9 cellular contexts compared by ENCODE assay signal in the genomic region with DNA sequence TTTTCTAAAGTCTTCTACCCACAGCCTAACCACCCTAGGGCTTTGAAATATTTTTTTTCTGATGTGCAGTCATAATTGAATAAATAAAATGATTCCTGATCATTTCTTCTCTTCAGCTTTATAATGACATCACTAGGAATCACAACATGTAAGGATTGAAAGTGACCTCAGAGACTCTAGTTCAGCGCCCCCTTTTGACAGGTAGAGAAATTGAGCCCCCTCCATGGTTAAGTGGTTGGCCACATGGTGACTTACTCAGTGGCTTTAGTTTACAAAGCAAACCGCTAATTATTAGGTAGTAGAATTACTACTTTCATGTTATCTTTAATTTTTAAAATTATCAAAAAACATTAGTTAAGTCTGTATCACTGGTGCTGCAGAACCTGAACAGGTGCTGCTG. TPM values are rescaled to one million over a fixed set of nuclear protein-coding genes. Genes with fewer than 3 reads are reported as not detected.
DNase-seq lines count a peak whose midpoint lies in the region; ATAC-seq and TF ChIP-seq lines count a peak whose summit lies in the region.
"Had no signal": no experiment of that assay in that cellular context is flagged by ENCODE, and none has a peak within 500 bp of the region (broad histone marks: within the 10 kb centered on the region; RNA-seq: fewer than 3 reads in every experiment).

No MANE protein-coding gene starts in this region.

- CTCF ChIA-PET in WTC11 (lab: Charles Lee): interaction anchor here (0.6 to 2.9 kb wide), 14 partner anchors 8 to 144 kb away, joined by 3 to 41 read pairs (median 3); a partner anchor contains a TSS
- CTCF ChIA-PET in activated CD8-positive, alpha-beta memory T cell treated with anti-CD3 and anti-CD28 coated beads, Interleukin-2, amount 10 ng/mL, durations not matched to agents 7 days and 5 days (lab: Charles Lee): interaction anchor here (0.8 to 6.0 kb wide), 8 partner anchors 13 to 143 kb away, joined by 3 to 85 read pairs (median 13); a partner anchor contains a TSS

- H3K4me1 Mint-ChIP-seq in WTC11: peaks cover 26% of the 10 kb centered on the region
- H3K4me1 Mint-ChIP-seq in T-helper 17 cell: no peaks in the 10 kb centered on the region
- no peaks in the 10 kb centered on the region for H3K4me1 Mint-ChIP-seq in activated CD8-positive, alpha-beta memory T cell treated with anti-CD3 and anti-CD28 coated beads, Interleukin-2, amount 10 ng/mL, durations not matched to agents 7 days and 5 days

- H3K36me3 ChIP-seq in mucosa of descending colon (ENCODE audit: low read depth): no peaks in the 10 kb centered on the region

- H3K9me3 ChIP-seq in mucosa of descending colon (no peaks in the 10 kb centered on the region), T-helper 17 cell (ENCODE audit: control insufficient read depth, low read length, poor library complexity, severe bottlenecking) (no peaks in the 10 kb centered on the region)

- TF ChIP-seq CTCF in WTC11 (IDR thresholded peaks at IDR 0.05): 0 out of 2 replicates have a peak, but pooled peaks have one; percentile 21
- no peak for TF ChIP-seq CTCF in mucosa of descending colon (IDR thresholded peaks at IDR 0.05)

- no peaks in the 10 kb centered on the region for H3K4me1 ChIP-seq in mucosa of descending colon (ENCODE audit: low read depth)

- POLR2A ChIA-PET in WTC11 (lab: Charles Lee): no interaction called here

- H3K4me3 ChIP-seq in mucosa of descending colon: no peak overlapping the region

- no peaks in the 10 kb centered on the region for H3K36me3 Mint-ChIP-seq in WTC11
- H3K36me3 Mint-ChIP-seq in T-helper 17 cell (ENCODE audit: low read depth): no peaks in the 10 kb centered on the region
- no peaks in the 10 kb centered on the region for H3K36me3 Mint-ChIP-seq in activated CD8-positive, alpha-beta memory T cell treated with anti-CD3 and anti-CD28 coated beads, Interleukin-2, amount 10 ng/mL, durations not matched to agents 7 days and 5 days
- H3K36me3 Mint-ChIP-seq: memory B cell had no signal

- H3K27me3 Mint-ChIP-seq in WTC11 (ENCODE audit: low read depth) (no peaks in the 10 kb centered on the region), T-helper 17 cell (peaks cover 17% of the 10 kb centered on the region)
- peaks cover 2% of the 10 kb centered on the region for H3K27me3 Mint-ChIP-seq in activated CD8-positive, alpha-beta memory T cell treated with anti-CD3 and anti-CD28 coated beads, Interleukin-2, amount 10 ng/mL, durations not matched to agents 7 days and 5 days

- ATAC-seq in HG02798 (IDR thresholded peaks at IDR 0.05; ENCODE audit: poor library complexity, unreplicated experiment) (peak; percentile 40), WTC11 (peak; percentile 67), mucosa of descending colon (peak; percentile 45), T-helper 17 cell (no peak), GM18520 (IDR thresholded peaks at IDR 0.05; ENCODE audit: unreplicated experiment) (no peak)
- ATAC-seq in activated CD8-positive, alpha-beta memory T cell treated with anti-CD3 and anti-CD28 coated beads, Interleukin-2, amount 10 ng/mL, durations not matched to agents 7 days and 5 days: no peak

- H3K27ac Mint-ChIP-seq in WTC11: no peak overlapping the region
- H3K27ac Mint-ChIP-seq in T-helper 17 cell: no peak overlapping the region
- H3K27ac Mint-ChIP-seq in activated CD8-positive, alpha-beta memory T cell treated with anti-CD3 and anti-CD28 coated beads, Interleukin-2, amount 10 ng/mL, durations not matched to agents 7 days and 5 days: no peak overlapping the region
- H3K27ac Mint-ChIP-seq: memory B cell had no signal

- H3K9me3 Mint-ChIP-seq in WTC11: peaks cover under 1% of the 10 kb centered on the region; the same call in 1 of the 2 replicates
- H3K9me3 Mint-ChIP-seq in activated CD8-positive, alpha-beta memory T cell treated with anti-CD3 and anti-CD28 coated beads, Interleukin-2, amount 10 ng/mL, durations not matched to agents 7 days and 5 days (ENCODE audit: low read depth): no peaks in the 10 kb centered on the region

- DNase-seq in EH (ENCODE audit: low read depth) (peak; percentile 42), WTC11 (ENCODE audit: low spot score) (peak; percentile 19), mucosa of descending colon (peak in 1 of 3 donors; percentile 9), T-helper 17 cell (no peak), hippocampal formation (lab: John Stamatoyannopoulos, UW) (no peak)
- no peak for DNase-seq in activated CD8-positive, alpha-beta memory T cell treated with anti-CD3 and anti-CD28 coated beads, Interleukin-2, amount 10 ng/mL, durations not matched to agents 7 days and 5 days

- intact Hi-C loops in mucosa of descending colon (cut with DNase I, micrococcal nuclease): loop anchor here (2.0 to 10.0 kb wide), 3 partner anchors 91 to 141 kb away; no protein-coding TSS in a partner anchor

- H3K4me3 Mint-ChIP-seq in WTC11 (no peak overlapping the region), T-helper 17 cell (no peak overlapping the region)
- H3K4me3 Mint-ChIP-seq in activated CD8-positive, alpha-beta memory T cell treated with anti-CD3 and anti-CD28 coated beads, Interleukin-2, amount 10 ng/mL, durations not matched to agents 7 days and 5 days: no peak overlapping the region
- H3K4me3 Mint-ChIP-seq: memory B cell had no signal

TF ChIP-seq in WTC11, 78 proteins besides CTCF, POLR2A, EP300 and RAD21 (continues in another document):
- TF ChIP-seq, protein P1, sequence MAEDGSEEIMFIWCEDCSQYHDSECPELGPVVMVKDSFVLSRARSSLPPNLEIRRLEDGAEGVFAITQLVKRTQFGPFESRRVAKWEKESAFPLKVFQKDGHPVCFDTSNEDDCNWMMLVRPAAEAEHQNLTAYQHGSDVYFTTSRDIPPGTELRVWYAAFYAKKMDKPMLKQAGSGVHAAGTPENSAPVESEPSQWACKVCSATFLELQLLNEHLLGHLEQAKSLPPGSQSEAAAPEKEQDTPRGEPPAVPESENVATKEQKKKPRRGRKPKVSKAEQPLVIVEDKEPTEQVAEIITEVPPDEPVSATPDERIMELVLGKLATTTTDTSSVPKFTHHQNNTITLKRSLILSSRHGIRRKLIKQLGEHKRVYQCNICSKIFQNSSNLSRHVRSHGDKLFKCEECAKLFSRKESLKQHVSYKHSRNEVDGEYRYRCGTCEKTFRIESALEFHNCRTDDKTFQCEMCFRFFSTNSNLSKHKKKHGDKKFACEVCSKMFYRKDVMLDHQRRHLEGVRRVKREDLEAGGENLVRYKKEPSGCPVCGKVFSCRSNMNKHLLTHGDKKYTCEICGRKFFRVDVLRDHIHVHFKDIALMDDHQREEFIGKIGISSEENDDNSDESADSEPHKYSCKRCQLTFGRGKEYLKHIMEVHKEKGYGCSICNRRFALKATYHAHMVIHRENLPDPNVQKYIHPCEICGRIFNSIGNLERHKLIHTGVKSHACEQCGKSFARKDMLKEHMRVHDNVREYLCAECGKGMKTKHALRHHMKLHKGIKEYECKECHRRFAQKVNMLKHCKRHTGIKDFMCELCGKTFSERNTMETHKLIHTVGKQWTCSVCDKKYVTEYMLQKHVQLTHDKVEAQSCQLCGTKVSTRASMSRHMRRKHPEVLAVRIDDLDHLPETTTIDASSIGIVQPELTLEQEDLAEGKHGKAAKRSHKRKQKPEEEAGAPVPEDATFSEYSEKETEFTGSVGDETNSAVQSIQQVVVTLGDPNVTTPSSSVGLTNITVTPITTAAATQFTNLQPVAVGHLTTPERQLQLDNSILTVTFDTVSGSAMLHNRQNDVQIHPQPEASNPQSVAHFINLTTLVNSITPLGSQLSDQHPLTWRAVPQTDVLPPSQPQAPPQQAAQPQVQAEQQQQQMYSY (CRISPR knock-in tag; IDR thresholded peaks at IDR 0.05): no peak
- TF ChIP-seq ZNF232 (CRISPR knock-in tag; IDR thresholded peaks at IDR 0.05) (no peak), PRRX2 (CRISPR knock-in tag; IDR thresholded peaks at IDR 0.05) (no peak), ZNF423 (CRISPR knock-in tag; IDR thresholded peaks at IDR 0.05) (no peak), RORB (CRISPR knock-in tag; IDR thresholded peaks at IDR 0.05) (no peak), GABPB1 (CRISPR knock-in tag; IDR thresholded peaks at IDR 0.05) (no peak)
- TF ChIP-seq, protein P2, sequence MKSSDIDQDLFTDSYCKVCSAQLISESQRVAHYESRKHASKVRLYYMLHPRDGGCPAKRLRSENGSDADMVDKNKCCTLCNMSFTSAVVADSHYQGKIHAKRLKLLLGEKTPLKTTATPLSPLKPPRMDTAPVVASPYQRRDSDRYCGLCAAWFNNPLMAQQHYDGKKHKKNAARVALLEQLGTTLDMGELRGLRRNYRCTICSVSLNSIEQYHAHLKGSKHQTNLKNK (CRISPR knock-in tag; IDR thresholded peaks at IDR 0.05): no peak
- TF ChIP-seq, protein P3, sequence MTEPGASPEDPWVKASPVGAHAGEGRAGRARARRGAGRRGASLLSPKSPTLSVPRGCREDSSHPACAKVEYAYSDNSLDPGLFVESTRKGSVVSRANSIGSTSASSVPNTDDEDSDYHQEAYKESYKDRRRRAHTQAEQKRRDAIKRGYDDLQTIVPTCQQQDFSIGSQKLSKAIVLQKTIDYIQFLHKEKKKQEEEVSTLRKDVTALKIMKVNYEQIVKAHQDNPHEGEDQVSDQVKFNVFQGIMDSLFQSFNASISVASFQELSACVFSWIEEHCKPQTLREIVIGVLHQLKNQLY (CRISPR knock-in tag; IDR thresholded peaks at IDR 0.05): no peak
- TF ChIP-seq, protein P4, sequence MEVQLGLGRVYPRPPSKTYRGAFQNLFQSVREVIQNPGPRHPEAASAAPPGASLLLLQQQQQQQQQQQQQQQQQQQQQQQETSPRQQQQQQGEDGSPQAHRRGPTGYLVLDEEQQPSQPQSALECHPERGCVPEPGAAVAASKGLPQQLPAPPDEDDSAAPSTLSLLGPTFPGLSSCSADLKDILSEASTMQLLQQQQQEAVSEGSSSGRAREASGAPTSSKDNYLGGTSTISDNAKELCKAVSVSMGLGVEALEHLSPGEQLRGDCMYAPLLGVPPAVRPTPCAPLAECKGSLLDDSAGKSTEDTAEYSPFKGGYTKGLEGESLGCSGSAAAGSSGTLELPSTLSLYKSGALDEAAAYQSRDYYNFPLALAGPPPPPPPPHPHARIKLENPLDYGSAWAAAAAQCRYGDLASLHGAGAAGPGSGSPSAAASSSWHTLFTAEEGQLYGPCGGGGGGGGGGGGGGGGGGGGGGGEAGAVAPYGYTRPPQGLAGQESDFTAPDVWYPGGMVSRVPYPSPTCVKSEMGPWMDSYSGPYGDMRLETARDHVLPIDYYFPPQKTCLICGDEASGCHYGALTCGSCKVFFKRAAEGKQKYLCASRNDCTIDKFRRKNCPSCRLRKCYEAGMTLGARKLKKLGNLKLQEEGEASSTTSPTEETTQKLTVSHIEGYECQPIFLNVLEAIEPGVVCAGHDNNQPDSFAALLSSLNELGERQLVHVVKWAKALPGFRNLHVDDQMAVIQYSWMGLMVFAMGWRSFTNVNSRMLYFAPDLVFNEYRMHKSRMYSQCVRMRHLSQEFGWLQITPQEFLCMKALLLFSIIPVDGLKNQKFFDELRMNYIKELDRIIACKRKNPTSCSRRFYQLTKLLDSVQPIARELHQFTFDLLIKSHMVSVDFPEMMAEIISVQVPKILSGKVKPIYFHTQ (CRISPR knock-in tag; IDR thresholded peaks at IDR 0.05): no peak

RNA-seq across cellular contexts. Expression of a gene that starts 13.3 kb away (rescaled TPM):
- total RNA-seq in WTC11 (2021) (3.3 to 4.4 TPM (median 4.1 TPM) in 3 replicates), mucosa of descending colon (1 to 10 TPM in 2 of 3 donors, under 1 TPM in 1; 0.46 to 2.0 (median 1.0) TPM), T-helper 17 cell (not detected)
- total RNA-seq in activated CD8-positive, alpha-beta memory T cell treated with anti-CD3 and anti-CD28 coated beads, Interleukin-2, amount 10 ng/mL, durations not matched to agents 7 days and 5 days: under 1 TPM; 0.09 to 0.20 TPM

Comparison
In these comparisons a context has a peak if more than half of its experiments do, and no peak if none do; other contexts are left out.
1. DNase-seq: peak in EH (single experiment) and WTC11 (single experiment); none in T-helper 17 cell (0 of 3), activated CD8-positive, alpha-beta memory T cell treated with anti-CD3 and anti-CD28 coated beads, Interleukin-2, amount 10 ng/mL, durations not matched to agents 7 days and 5 days (single experiment) and hippocampal formation (0 of 2).
2. ATAC-seq: peak in HG02798 (single experiment), WTC11 (single experiment) and mucosa of descending colon (single experiment); none in T-helper 17 cell (single experiment), activated CD8-positive, alpha-beta memory T cell treated with anti-CD3 and anti-CD28 coated beads, Interleukin-2, amount 10 ng/mL, durations not matched to agents 7 days and 5 days (single experiment) and GM18520 (single experiment).